Comparison of ENCODE assay signal across 17 cellular contexts in the genomic region with DNA sequence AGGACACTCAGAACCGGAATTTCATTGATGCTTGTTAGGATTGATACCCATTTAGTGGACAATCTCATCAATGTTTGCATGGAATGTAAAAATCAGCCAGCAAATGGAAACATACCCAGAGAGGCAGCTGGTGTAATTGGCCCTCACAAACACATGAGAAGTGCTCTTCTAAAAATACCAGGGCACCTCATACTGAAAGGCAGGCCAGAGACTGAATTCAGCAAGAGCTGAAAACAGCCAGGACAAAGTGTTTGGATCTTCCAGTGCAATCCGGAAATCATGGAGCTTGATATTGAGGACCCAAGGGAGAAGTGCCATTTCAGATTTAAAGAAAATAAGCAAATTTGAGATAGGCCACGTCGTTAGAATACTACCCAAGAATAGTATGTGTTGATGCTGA.
"Had no signal": no experiment of that assay in that cellular context is flagged by ENCODE, and none has a peak within 500 bp of the region (broad histone marks: within the 10 kb centered on the region; RNA-seq: fewer than 3 reads in every experiment).

No MANE protein-coding gene starts in this region.

- H3K4me1 ChIP-seq: pancreas had no signal

- DNase-seq: activated CD4-positive, alpha-beta T cell treated with anti-CD3 and anti-CD28 coated beads, Interleukin-2, amount 10 ng/mL, durations not matched to agents 7 days and 5 days; activated CD8-positive, alpha-beta T cell treated with anti-CD3 and anti-CD28 coated beads, Interleukin-2, amount 10 ng/mL, durations not matched to agents 7 days and 5 days; activated naive CD4-positive, alpha-beta T cell treated with anti-CD3 and anti-CD28 coated beads, Interleukin-2, amount 10 ng/mL, durations not matched to agents 7 days and 5 days; activated naive CD8-positive, alpha-beta T cell treated with anti-CD3 and anti-CD28 coated beads, Interleukin-2, amount 50 U/mL, for 24 hours; activated T-cell treated with anti-CD3 and anti-CD28 coated beads, Interleukin-2, amount 50 U/mL, for 24 hours; central memory CD4-positive, alpha-beta T cell; mesenchymal stem cell; mucosa of descending colon; naive thymus-derived CD8-positive, alpha-beta T cell; pancreas; sigmoid colon; spleen; stimulated activated CD4-positive, alpha-beta T cell treated with anti-CD3 and anti-CD28 coated beads, Interleukin-4, amount 100 ng/mL, for 4 hours; T-helper 1 cell; T-helper 9 cell had no signal

- H3K4me3 Mint-ChIP-seq: activated CD4-positive, alpha-beta T cell treated with anti-CD3 and anti-CD28 coated beads, Interleukin-2, amount 10 ng/mL, durations not matched to agents 7 days and 5 days; activated CD8-positive, alpha-beta T cell treated with anti-CD3 and anti-CD28 coated beads, Interleukin-2, amount 10 ng/mL, durations not matched to agents 7 days and 5 days; activated naive CD4-positive, alpha-beta T cell treated with anti-CD3 and anti-CD28 coated beads, Interleukin-2, amount 10 ng/mL, durations not matched to agents 7 days and 5 days; activated naive CD8-positive, alpha-beta T cell treated with anti-CD3 and anti-CD28 coated beads, Interleukin-2, amount 50 U/mL, for 24 hours; activated T-cell treated with anti-CD3 and anti-CD28 coated beads, Interleukin-2, amount 50 U/mL, for 24 hours; brain; naive thymus-derived CD8-positive, alpha-beta T cell; stimulated activated memory B cell treated with anti-CD40 and anti-IgM and Interleukin-4, amounts not matched to agents 10 μg/mL and 1 μg/mL and 100 μg/mL, for 72 hours had no signal

- H3K27me3 Mint-ChIP-seq: activated CD4-positive, alpha-beta T cell treated with anti-CD3 and anti-CD28 coated beads, Interleukin-2, amount 10 ng/mL, durations not matched to agents 7 days and 5 days; activated naive CD4-positive, alpha-beta T cell treated with anti-CD3 and anti-CD28 coated beads, Interleukin-2, amount 10 ng/mL, durations not matched to agents 7 days and 5 days; activated T-cell treated with anti-CD3 and anti-CD28 coated beads, Interleukin-2, amount 50 U/mL, for 24 hours; brain; stimulated activated memory B cell treated with anti-CD40 and anti-IgM and Interleukin-4, amounts not matched to agents 10 μg/mL and 1 μg/mL and 100 μg/mL, for 72 hours had no signal

- H3K27me3 ChIP-seq: pancreas, sigmoid colon, spleen had no signal

- H3K27ac Mint-ChIP-seq: activated CD4-positive, alpha-beta T cell treated with anti-CD3 and anti-CD28 coated beads, Interleukin-2, amount 10 ng/mL, durations not matched to agents 7 days and 5 days; activated CD8-positive, alpha-beta T cell treated with anti-CD3 and anti-CD28 coated beads, Interleukin-2, amount 10 ng/mL, durations not matched to agents 7 days and 5 days; activated naive CD4-positive, alpha-beta T cell treated with anti-CD3 and anti-CD28 coated beads, Interleukin-2, amount 10 ng/mL, durations not matched to agents 7 days and 5 days; activated naive CD8-positive, alpha-beta T cell treated with anti-CD3 and anti-CD28 coated beads, Interleukin-2, amount 50 U/mL, for 24 hours; activated T-cell treated with anti-CD3 and anti-CD28 coated beads, Interleukin-2, amount 50 U/mL, for 24 hours; naive thymus-derived CD8-positive, alpha-beta T cell; stimulated activated memory B cell treated with anti-CD40 and anti-IgM and Interleukin-4, amounts not matched to agents 10 μg/mL and 1 μg/mL and 100 μg/mL, for 72 hours had no signal

- H3K36me3 Mint-ChIP-seq: activated naive CD4-positive, alpha-beta T cell treated with anti-CD3 and anti-CD28 coated beads, Interleukin-2, amount 10 ng/mL, durations not matched to agents 7 days and 5 days; brain; naive thymus-derived CD8-positive, alpha-beta T cell; stimulated activated memory B cell treated with anti-CD40 and anti-IgM and Interleukin-4, amounts not matched to agents 10 μg/mL and 1 μg/mL and 100 μg/mL, for 72 hours had no signal

- H3K9me3 ChIP-seq: pancreas, sigmoid colon, spleen had no signal

- H3K4me3 ChIP-seq: mucosa of descending colon, pancreas, sigmoid colon, spleen had no signal

- ATAC-seq: activated CD8-positive, alpha-beta T cell treated with anti-CD3 and anti-CD28 coated beads, Interleukin-2, amount 10 ng/mL, durations not matched to agents 7 days and 5 days; activated naive CD8-positive, alpha-beta T cell treated with anti-CD3 and anti-CD28 coated beads, Interleukin-2, amount 50 U/mL, for 24 hours; mucosa of descending colon; naive thymus-derived CD8-positive, alpha-beta T cell; pancreas; stimulated activated memory B cell treated with anti-CD40 and anti-IgM and Interleukin-4, amounts not matched to agents 10 μg/mL and 1 μg/mL and 100 μg/mL, for 72 hours had no signal

- H3K4me1 Mint-ChIP-seq: activated CD4-positive, alpha-beta T cell treated with anti-CD3 and anti-CD28 coated beads, Interleukin-2, amount 10 ng/mL, durations not matched to agents 7 days and 5 days; activated naive CD4-positive, alpha-beta T cell treated with anti-CD3 and anti-CD28 coated beads, Interleukin-2, amount 10 ng/mL, durations not matched to agents 7 days and 5 days; activated naive CD8-positive, alpha-beta T cell treated with anti-CD3 and anti-CD28 coated beads, Interleukin-2, amount 50 U/mL, for 24 hours; stimulated activated memory B cell treated with anti-CD40 and anti-IgM and Interleukin-4, amounts not matched to agents 10 μg/mL and 1 μg/mL and 100 μg/mL, for 72 hours had no signal

- H3K36me3 ChIP-seq: pancreas, sigmoid colon, spleen had no signal

- H3K27ac ChIP-seq: pancreas, spleen had no signal
